ENCODE assay signal across 37 cellular contexts in the genomic region with DNA sequence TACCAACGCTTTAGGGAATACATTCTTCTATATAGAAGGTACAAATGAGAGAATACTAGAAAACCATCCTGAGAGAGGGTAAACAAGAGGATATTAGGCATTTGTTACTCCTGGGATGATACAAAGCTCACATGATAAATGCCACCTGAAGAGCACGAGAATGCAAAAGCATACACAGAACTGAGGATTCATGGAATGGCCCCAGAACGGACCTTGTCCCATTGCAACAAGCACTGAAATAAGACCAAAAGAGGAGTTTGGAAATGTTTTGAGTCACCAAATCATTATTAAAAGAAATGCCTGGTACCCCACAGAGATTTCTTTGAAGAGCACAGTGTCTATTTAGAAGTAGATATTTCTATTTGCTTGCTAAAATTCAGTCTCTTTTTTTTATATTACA.
DNase-seq lines count a peak whose midpoint lies in the region; ATAC-seq, FAIRE-seq and TF ChIP-seq lines count a peak whose summit lies in the region.
"Had no signal": no experiment of that assay in that cellular context is flagged by ENCODE, and none has a peak within 500 bp of the region (broad histone marks: within the 10 kb centered on the region; RNA-seq: fewer than 3 reads in every experiment).

No MANE protein-coding gene starts in this region.

- H3K27ac Mint-ChIP-seq in GM23338 (no peak overlapping the region), endodermal cell (no peak overlapping the region)
- H3K27ac Mint-ChIP-seq in activated CD8-positive, alpha-beta T cell treated with anti-CD3 and anti-CD28 coated beads for 36 hours: no peak overlapping the region
- H3K27ac Mint-ChIP-seq: B cell; CD14-positive monocyte; CD4-positive, alpha-beta memory T cell; CD4-positive, alpha-beta T cell; CD4-positive, CD25-positive, alpha-beta regulatory T cell; CD8-positive, alpha-beta memory T cell; CD8-positive, alpha-beta T cell had no signal

- BruUV-seq in HepG2 (replicated peaks; lab: Mats Ljungman, UMichigan): no TSS peak

- peaks cover 10% of the 10 kb centered on the region; the same call in 1 of the 2 replicates for H3F3A ChIP-seq in GM23338 (replicated peaks; ENCODE audit: low read depth)

- intact Hi-C loops in HepG2 (cut with micrococcal nuclease; ENCODE audit: unreplicated experiment) (no loop called here), right lobe of liver (cut with DNase I) (no loop called here)
- intact Hi-C loops in activated CD8-positive, alpha-beta T cell treated with anti-CD3 and anti-CD28 coated beads for 36 hours (cut with micrococcal nuclease): loop anchor here (10.0 kb wide), 1 partner anchor 519 kb away; no protein-coding TSS in a partner anchor

- H3K4me3 ChIP-seq in HepG2 (replicated peaks in 1 of 3; ENCODE audit: insufficient read depth in 1 of 3, low read depth in 2 of 3, low read length in 3 of 3): no peak overlapping the region
- H3K4me3 ChIP-seq in right lobe of liver: no peak overlapping the region
- no peak overlapping the region for H3K4me3 ChIP-seq in GM23338
- H3K4me3 ChIP-seq in Karpas-422 (ENCODE audit: low read length): no peak overlapping the region
- no peak overlapping the region for H3K4me3 ChIP-seq in SK-N-MC
- H3K4me3 ChIP-seq in endodermal cell (ENCODE audit: low read length): no peak overlapping the region
- H3K4me3 ChIP-seq: A549; BLaER1; BLaER1 treated with 17β-estradiol and CSF1 and Interleukin-3, amounts not matched to agents 10 nM and 100 nM had no signal

- WGBS in HepG2 (ENCODE audit: low lambda C conversion rate): 3% methylated on average over 3 of the region's 3 CpGs
- 47% methylated on average over 3 of the region's 3 CpGs for WGBS in right lobe of liver (ENCODE audit: insufficient coverage, low coverage, low lambda C conversion rate, missing lambda C conversion rate)
- WGBS in endodermal cell (ENCODE audit: insufficient coverage in 1 of 2, insufficient read length in 1 of 2), 2 experiments: 91 to 100% methylated on average over 2 to 3 of the region's 3 CpGs

- no peak overlapping the region for H2AFZ ChIP-seq in HepG2 (ENCODE audit: low read length)
- 0 out of 2 replicates have a peak overlapping the region, but pooled peaks have one; percentile 60 for H2AFZ ChIP-seq in GM23338
- no peak overlapping the region for H2AFZ ChIP-seq in Karpas-422 (ENCODE audit: low read length)

- ATAC-seq in HepG2: peak; percentile 33
- no peak for ATAC-seq in right lobe of liver
- ATAC-seq in GM23338: no peak
- ATAC-seq in activated CD8-positive, alpha-beta T cell treated with anti-CD3 and anti-CD28 coated beads for 36 hours: no peak
- ATAC-seq in HG02763 (IDR thresholded peaks at IDR 0.05; ENCODE audit: unreplicated experiment): no peak
- ATAC-seq: A549; CD8-positive, alpha-beta T cell had no signal

- H4K20me1 ChIP-seq in HepG2 (ENCODE audit: insufficient read depth, low read length) (no peaks in the 10 kb centered on the region), GM23338 (replicated peaks; ENCODE audit: insufficient read depth) (no peaks in the 10 kb centered on the region), Karpas-422 (ENCODE audit: insufficient read depth, low read depth, low read length) (no peaks in the 10 kb centered on the region)
- H4K20me1 ChIP-seq: BLaER1; BLaER1 treated with 17β-estradiol and CSF1 and Interleukin-3, amounts not matched to agents 10 nM and 100 nM had no signal

- CTCF ChIA-PET in HepG2 (lab: Yijun Ruan, JAX; ENCODE audit: low intra/inter-chr PET ratio, low total read pairs): no interaction called here
- CTCF ChIA-PET in activated CD8-positive, alpha-beta T cell treated with anti-CD3 and anti-CD28 coated beads for 36 hours (lab: Charles Lee): no interaction called here

- H3K36me3 ChIP-seq in HepG2 (replicated peaks in 1 of 2; ENCODE audit: control insufficient read depth in 1 of 2, insufficient read depth in 2 of 2, low read length in 2 of 2) (no peaks in the 10 kb centered on the region), right lobe of liver (no peaks in the 10 kb centered on the region), GM23338 (ENCODE audit: insufficient read depth) (no peaks in the 10 kb centered on the region), Karpas-422 (ENCODE audit: insufficient read depth, low read length) (no peaks in the 10 kb centered on the region), SK-N-MC (ENCODE audit: insufficient read depth, low read length) (no peaks in the 10 kb centered on the region), endodermal cell (ENCODE audit: control insufficient read depth, insufficient read depth, low read length) (no peaks in the 10 kb centered on the region)
- H3K36me3 ChIP-seq: BE2C; BLaER1; BLaER1 treated with 17β-estradiol and CSF1 and Interleukin-3, amounts not matched to agents 10 nM and 100 nM had no signal

- POLR2A ChIA-PET in HepG2 (lab: Yijun Ruan, JAX): no interaction called here
- POLR2A ChIA-PET in activated CD8-positive, alpha-beta T cell treated with anti-CD3 and anti-CD28 coated beads for 36 hours (lab: Charles Lee): no interaction called here

- TF ChIP-seq POLR2A in HepG2 (IDR thresholded peaks at IDR 0.05; ENCODE audit: insufficient read depth in 1 of 2, low read depth in 2 of 2, low read length in 2 of 2) (no peak), right lobe of liver (IDR thresholded peaks at IDR 0.05) (no peak)

- in situ Hi-C loops in HepG2 (cut with HindIII; ENCODE audit: extremely low pct_ligation_motif_present, low pct_unique_long_range_greater_than_20kb): no loop called here

- no peak for TF ChIP-seq EP300 in HepG2 (IDR thresholded peaks at IDR 0.05; ENCODE audit: low read depth in 2 of 2, low read length in 2 of 2)
- TF ChIP-seq EP300 in HepG2 (CRISPR knock-in tag; IDR thresholded peaks at IDR 0.05; ENCODE audit: borderline replicate concordance): no peak

- no peaks in the 10 kb centered on the region for H3K9me2 ChIP-seq in GM23338 (ENCODE audit: insufficient read depth)
- no peaks in the 10 kb centered on the region for H3K9me2 ChIP-seq in Karpas-422 (replicated peaks; ENCODE audit: insufficient read depth, low read length)

- H3K9ac ChIP-seq in HepG2 (ENCODE audit: insufficient read depth, low read depth, low read length) (no peak overlapping the region), Karpas-422 (ENCODE audit: low read length) (no peak overlapping the region), SK-N-MC (ENCODE audit: insufficient read length) (no peak overlapping the region), endodermal cell (ENCODE audit: extremely low read depth, low read length, poor library complexity, severe bottlenecking) (no peak overlapping the region)
- H3K9ac ChIP-seq: BLaER1; BLaER1 treated with 17β-estradiol and CSF1 and Interleukin-3, amounts not matched to agents 10 nM and 100 nM had no signal

- DNase-seq in HepG2 (ENCODE audit: low spot score): peak; percentile 17
- DNase-seq in right lobe of liver: no peak
- DNase-seq in GM23338 (ENCODE audit: low spot score): no peak
- DNase-seq in Karpas-422: peak; percentile 35
- no peak for DNase-seq in SK-N-MC (ENCODE audit: low read depth, low spot score)
- no peak for DNase-seq in activated CD8-positive, alpha-beta T cell treated with anti-CD3 and anti-CD28 coated beads for 36 hours
- DNase-seq in endodermal cell: no peak
- DNase-seq: 8988T; ACHN; AML-193; BE2C; C1 segment of cervical spinal cord; Caco-2; Calu3; CD4-positive, alpha-beta memory T cell; CD4-positive, alpha-beta T cell; CD4-positive, CD25-positive, alpha-beta regulatory T cell; CD8-positive, alpha-beta memory T cell; CD8-positive, alpha-beta T cell; COR-L47; DMS 273 treated with DMSO at 0.1 percent for 48 hours; DMS153; DMS53; DMS79; DMS79 treated with DMSO at 0.1 percent for 48 hours; DND-41; EL had no signal

- H3K79me2 ChIP-seq in HepG2 (ENCODE audit: insufficient read depth, low read length) (no peaks in the 10 kb centered on the region), GM23338 (replicated peaks; ENCODE audit: insufficient read depth) (no peaks in the 10 kb centered on the region), Karpas-422 (ENCODE audit: low read length) (no peaks in the 10 kb centered on the region)

- no peak for FAIRE-seq in HepG2 (lab: Jason Lieb, UNC)
- FAIRE-seq: A204.1, A549, D721Med had no signal

- H3K27ac ChIP-seq in HepG2 (ENCODE audit: extremely low read length, insufficient read depth, low read length) (no peak overlapping the region), right lobe of liver (no peak overlapping the region), GM23338 (ENCODE audit: low read depth) (no peak overlapping the region), Karpas-422 (ENCODE audit: low read length) (no peak overlapping the region), SK-N-MC (peak overlapping the region; percentile 1; the same call in 1 of the 2 replicates), endodermal cell (ENCODE audit: low read depth, low read length) (no peak overlapping the region)
- H3K27ac ChIP-seq: 22Rv1; A549; BLaER1; BLaER1 treated with 17β-estradiol and CSF1 and Interleukin-3, amounts not matched to agents 10 nM and 100 nM; C4-2B had no signal

- H3K36me3 Mint-ChIP-seq in GM23338 (ENCODE audit: low read depth): peaks cover 18% of the 10 kb centered on the region
- no peaks in the 10 kb centered on the region for H3K36me3 Mint-ChIP-seq in activated CD8-positive, alpha-beta T cell treated with anti-CD3 and anti-CD28 coated beads for 36 hours (ENCODE audit: low read depth)
- H3K36me3 Mint-ChIP-seq in endodermal cell (ENCODE audit: low read depth): peaks cover 5% of the 10 kb centered on the region
- H3K36me3 Mint-ChIP-seq: CD14-positive monocyte; CD4-positive, alpha-beta memory T cell; CD4-positive, CD25-positive, alpha-beta regulatory T cell; CD8-positive, alpha-beta memory T cell; CD8-positive, alpha-beta T cell had no signal

- TF ChIP-seq CTCF in HepG2 (CRISPR knock-in tag; IDR thresholded peaks at IDR 0.05): no peak
- TF ChIP-seq CTCF in right lobe of liver (IDR thresholded peaks at IDR 0.05): no peak
- no peak for TF ChIP-seq CTCF in GM23338 (conservative IDR thresholded peaks at IDR 0.05; ENCODE audit: low read depth in 2 of 2)
- TF ChIP-seq CTCF in activated CD8-positive, alpha-beta T cell treated with anti-CD3 and anti-CD28 coated beads for 36 hours (IDR thresholded peaks at IDR 0.05): no peak
- TF ChIP-seq CTCF in endodermal cell (conservative IDR thresholded peaks at IDR 0.05): no peak

- H3K9me3 ChIP-seq in HepG2 (ENCODE audit: low read length): no peaks in the 10 kb centered on the region
- no peaks in the 10 kb centered on the region for H3K9me3 ChIP-seq in right lobe of liver
- H3K9me3 ChIP-seq in Karpas-422 (ENCODE audit: low read length): no peaks in the 10 kb centered on the region
- no peaks in the 10 kb centered on the region for H3K9me3 ChIP-seq in SK-N-MC (ENCODE audit: low read depth, low read length)
- peaks cover 4% of the 10 kb centered on the region for H3K9me3 ChIP-seq in endodermal cell (ENCODE audit: control insufficient read depth, low read length)
- H3K9me3 ChIP-seq: A549; BE2C; BLaER1; BLaER1 treated with 17β-estradiol and CSF1 and Interleukin-3, amounts not matched to agents 10 nM and 100 nM; Caco-2 had no signal

- no peak for TF ChIP-seq RAD21 in HepG2 (CRISPR knock-in tag; IDR thresholded peaks at IDR 0.05)

- peaks cover 11% of the 10 kb centered on the region for H3K27me3 Mint-ChIP-seq in GM23338 (ENCODE audit: insufficient read depth, low read depth, poor library complexity)
- H3K27me3 Mint-ChIP-seq in activated CD8-positive, alpha-beta T cell treated with anti-CD3 and anti-CD28 coated beads for 36 hours: no peaks in the 10 kb centered on the region
- H3K27me3 Mint-ChIP-seq in endodermal cell (ENCODE audit: insufficient read depth): no peaks in the 10 kb centered on the region
- H3K27me3 Mint-ChIP-seq: CD4-positive, alpha-beta memory T cell; CD4-positive, alpha-beta T cell had no signal

- peaks cover 0 to 4% of the 10 kb centered on the region in 2 experiments; a peak in 1 of 5 replicates for H3K27me3 ChIP-seq in HepG2 (ENCODE audit: control insufficient read depth in 1 of 2, insufficient read depth in 2 of 2, low read length in 2 of 2)
- H3K27me3 ChIP-seq in right lobe of liver: no peaks in the 10 kb centered on the region
- no peaks in the 10 kb centered on the region for H3K27me3 ChIP-seq in GM23338 (ENCODE audit: insufficient read depth)
- no peaks in the 10 kb centered on the region; the same call in 1 of the 2 replicates for H3K27me3 ChIP-seq in Karpas-422 (ENCODE audit: low read length)
- no peaks in the 10 kb centered on the region for H3K27me3 ChIP-seq in endodermal cell (ENCODE audit: control insufficient read depth, insufficient read depth, low read length, poor library complexity, severe bottlenecking)
- H3K27me3 ChIP-seq: BE2C had no signal

- H3K4me1 Mint-ChIP-seq in GM23338 (peaks cover 26% of the 10 kb centered on the region), endodermal cell (peaks cover 6% of the 10 kb centered on the region)
- H3K4me1 Mint-ChIP-seq in activated CD8-positive, alpha-beta T cell treated with anti-CD3 and anti-CD28 coated beads for 36 hours (ENCODE audit: low read depth): no peaks in the 10 kb centered on the region
- H3K4me1 Mint-ChIP-seq: B cell had no signal

- H3K4me1 ChIP-seq in HepG2 (ENCODE audit: insufficient read depth, low read length) (peaks cover 25% of the 10 kb centered on the region; the same call in 1 of the 2 replicates), right lobe of liver (peaks cover 0 to 5% (median 0%) of the 10 kb centered on the region in 4 donors), GM23338 (ENCODE audit: insufficient read depth) (peaks cover 20% of the 10 kb centered on the region), Karpas-422 (ENCODE audit: low read length) (peaks cover 11% of the 10 kb centered on the region), endodermal cell (ENCODE audit: control insufficient read depth, insufficient read depth, low read length) (no peaks in the 10 kb centered on the region)
- H3K4me1 ChIP-seq: A549; BE2C; BLaER1; BLaER1 treated with 17β-estradiol and CSF1 and Interleukin-3, amounts not matched to agents 10 nM and 100 nM; Caco-2 had no signal

- H3K4me3 Mint-ChIP-seq in GM23338: no peak overlapping the region
- no peak overlapping the region for H3K4me3 Mint-ChIP-seq in activated CD8-positive, alpha-beta T cell treated with anti-CD3 and anti-CD28 coated beads for 36 hours
- no peak overlapping the region for H3K4me3 Mint-ChIP-seq in endodermal cell
- H3K4me3 Mint-ChIP-seq: B cell; CD14-positive monocyte; CD4-positive, alpha-beta memory T cell; CD4-positive, alpha-beta T cell; CD8-positive, alpha-beta memory T cell; CD8-positive, alpha-beta T cell had no signal

- H3K4me2 ChIP-seq in HepG2 (ENCODE audit: low read depth, low read length) (no peak overlapping the region), GM23338 (no peak overlapping the region), Karpas-422 (ENCODE audit: low read depth, low read length, poor library complexity, severe bottlenecking) (no peak overlapping the region)
- H3K4me2 ChIP-seq: A549; BLaER1; BLaER1 treated with 17β-estradiol and CSF1 and Interleukin-3, amounts not matched to agents 10 nM and 100 nM had no signal

- H3K9me3 Mint-ChIP-seq in GM23338: peaks cover 17% of the 10 kb centered on the region
- no peaks in the 10 kb centered on the region for H3K9me3 Mint-ChIP-seq in activated CD8-positive, alpha-beta T cell treated with anti-CD3 and anti-CD28 coated beads for 36 hours
- H3K9me3 Mint-ChIP-seq in endodermal cell: peaks cover 10% of the 10 kb centered on the region
- H3K9me3 Mint-ChIP-seq: CD14-positive monocyte; CD4-positive, alpha-beta T cell; CD4-positive, CD25-positive, alpha-beta regulatory T cell; CD8-positive, alpha-beta memory T cell; CD8-positive, alpha-beta T cell had no signal

Comparison
In these comparisons a context has a peak if more than half of its experiments do, and no peak if none do; other contexts are left out.
1. DNase-seq: peak in HepG2 (single experiment) and Karpas-422 (single experiment); none in right lobe of liver (0 of 3), GM23338 (single experiment), SK-N-MC (single experiment), activated CD8-positive, alpha-beta T cell treated with anti-CD3 and anti-CD28 coated beads for 36 hours (single experiment) and endodermal cell (single experiment).